1 cellular context compared by ENCODE assay signal in genomic region chr11:44805596-44805995, GRCh38.
TF ChIP-seq lines count a peak whose summit lies in the region.

No MANE protein-coding gene starts in this region.

TF ChIP-seq in GM23338, 12 proteins besides CTCF, POLR2A, EP300 and RAD21:
- TF ChIP-seq, protein P1, sequence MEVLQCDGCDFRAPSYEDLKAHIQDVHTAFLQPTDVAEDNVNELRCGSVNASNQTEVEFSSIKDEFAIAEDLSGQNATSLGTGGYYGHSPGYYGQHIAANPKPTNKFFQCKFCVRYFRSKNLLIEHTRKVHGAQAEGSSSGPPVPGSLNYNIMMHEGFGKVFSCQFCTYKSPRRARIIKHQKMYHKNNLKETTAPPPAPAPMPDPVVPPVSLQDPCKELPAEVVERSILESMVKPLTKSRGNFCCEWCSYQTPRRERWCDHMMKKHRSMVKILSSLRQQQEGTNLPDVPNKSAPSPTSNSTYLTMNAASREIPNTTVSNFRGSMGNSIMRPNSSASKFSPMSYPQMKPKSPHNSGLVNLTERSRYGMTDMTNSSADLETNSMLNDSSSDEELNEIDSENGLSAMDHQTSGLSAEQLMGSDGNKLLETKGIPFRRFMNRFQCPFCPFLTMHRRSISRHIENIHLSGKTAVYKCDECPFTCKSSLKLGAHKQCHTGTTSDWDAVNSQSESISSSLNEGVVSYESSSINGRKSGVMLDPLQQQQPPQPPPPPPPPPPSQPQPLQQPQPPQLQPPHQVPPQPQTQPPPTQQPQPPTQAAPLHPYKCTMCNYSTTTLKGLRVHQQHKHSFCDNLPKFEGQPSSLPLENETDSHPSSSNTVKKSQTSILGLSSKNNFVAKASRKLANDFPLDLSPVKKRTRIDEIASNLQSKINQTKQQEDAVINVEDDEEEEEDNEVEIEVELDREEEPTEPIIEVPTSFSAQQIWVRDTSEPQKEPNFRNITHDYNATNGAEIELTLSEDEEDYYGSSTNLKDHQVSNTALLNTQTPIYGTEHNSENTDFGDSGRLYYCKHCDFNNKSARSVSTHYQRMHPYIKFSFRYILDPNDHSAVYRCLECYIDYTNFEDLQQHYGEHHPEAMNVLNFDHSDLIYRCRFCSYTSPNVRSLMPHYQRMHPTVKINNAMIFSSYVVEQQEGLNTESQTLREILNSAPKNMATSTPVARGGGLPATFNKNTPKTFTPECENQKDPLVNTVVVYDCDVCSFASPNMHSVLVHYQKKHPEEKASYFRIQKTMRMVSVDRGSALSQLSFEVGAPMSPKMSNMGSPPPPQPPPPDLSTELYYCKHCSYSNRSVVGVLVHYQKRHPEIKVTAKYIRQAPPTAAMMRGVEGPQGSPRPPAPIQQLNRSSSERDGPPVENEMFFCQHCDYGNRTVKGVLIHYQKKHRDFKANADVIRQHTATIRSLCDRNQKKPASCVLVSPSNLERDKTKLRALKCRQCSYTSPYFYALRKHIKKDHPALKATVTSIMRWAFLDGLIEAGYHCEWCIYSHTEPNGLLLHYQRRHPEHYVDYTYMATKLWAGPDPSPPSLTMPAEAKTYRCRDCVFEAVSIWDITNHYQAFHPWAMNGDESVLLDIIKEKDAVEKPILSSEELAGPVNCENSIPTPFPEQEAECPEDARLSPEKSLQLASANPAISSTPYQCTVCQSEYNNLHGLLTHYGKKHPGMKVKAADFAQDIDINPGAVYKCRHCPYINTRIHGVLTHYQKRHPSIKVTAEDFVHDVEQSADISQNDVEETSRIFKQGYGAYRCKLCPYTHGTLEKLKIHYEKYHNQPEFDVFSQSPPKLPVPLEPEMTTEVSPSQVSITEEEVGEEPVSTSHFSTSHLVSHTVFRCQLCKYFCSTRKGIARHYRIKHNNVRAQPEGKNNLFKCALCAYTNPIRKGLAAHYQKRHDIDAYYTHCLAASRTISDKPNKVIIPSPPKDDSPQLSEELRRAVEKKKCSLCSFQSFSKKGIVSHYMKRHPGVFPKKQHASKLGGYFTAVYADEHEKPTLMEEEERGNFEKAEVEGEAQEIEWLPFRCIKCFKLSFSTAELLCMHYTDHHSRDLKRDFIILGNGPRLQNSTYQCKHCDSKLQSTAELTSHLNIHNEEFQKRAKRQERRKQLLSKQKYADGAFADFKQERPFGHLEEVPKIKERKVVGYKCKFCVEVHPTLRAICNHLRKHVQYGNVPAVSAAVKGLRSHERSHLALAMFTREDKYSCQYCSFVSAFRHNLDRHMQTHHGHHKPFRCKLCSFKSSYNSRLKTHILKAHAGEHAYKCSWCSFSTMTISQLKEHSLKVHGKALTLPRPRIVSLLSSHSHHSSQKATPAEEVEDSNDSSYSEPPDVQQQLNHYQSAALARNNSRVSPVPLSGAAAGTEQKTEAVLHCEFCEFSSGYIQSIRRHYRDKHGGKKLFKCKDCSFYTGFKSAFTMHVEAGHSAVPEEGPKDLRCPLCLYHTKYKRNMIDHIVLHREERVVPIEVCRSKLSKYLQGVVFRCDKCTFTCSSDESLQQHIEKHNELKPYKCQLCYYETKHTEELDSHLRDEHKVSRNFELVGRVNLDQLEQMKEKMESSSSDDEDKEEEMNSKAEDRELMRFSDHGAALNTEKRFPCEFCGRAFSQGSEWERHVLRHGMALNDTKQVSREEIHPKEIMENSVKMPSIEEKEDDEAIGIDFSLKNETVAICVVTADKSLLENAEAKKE (CRISPR knock-in tag; IDR thresholded peaks at IDR 0.05), result no peak
- TF ChIP-seq JUNB (IDR thresholded peaks at IDR 0.05; ENCODE audit: unreplicated experiment) (no peak), EZH2phosphoT487 (IDR thresholded peaks at IDR 0.05; ENCODE audit: unreplicated experiment) (no peak), POLR2AphosphoS5 (IDR thresholded peaks at IDR 0.05; ENCODE audit: low read depth) (no peak), EZH2 (IDR thresholded peaks at IDR 0.05; ENCODE audit: low read depth, unreplicated experiment) (no peak), NANOG (IDR thresholded peaks at IDR 0.05; ENCODE audit: borderline replicate concordance) (no peak), ETS1 (IDR thresholded peaks at IDR 0.05) (no peak), STAT1 (IDR thresholded peaks at IDR 0.05; ENCODE audit: unreplicated experiment) (no peak)
